26 cellular contexts compared by ENCODE assay signal in genomic region chr21:45011426-45011825, GRCh38.
DNase-seq lines count a peak whose midpoint lies in the region; ATAC-seq, FAIRE-seq and TF ChIP-seq lines count a peak whose summit lies in the region.
"Had no signal": no experiment of that assay in that cellular context is flagged by ENCODE, and none has a peak within 500 bp of the region (broad histone marks: within the 10 kb centered on the region; RNA-seq: fewer than 3 reads in every experiment).

No MANE protein-coding gene starts in this region.

- no peak for TF ChIP-seq RAD21 in HepG2 (CRISPR knock-in tag; IDR thresholded peaks at IDR 0.05)

- H2AFZ ChIP-seq in GM23248 (no peak overlapping the region), hepatocyte (no peak overlapping the region), HepG2 (ENCODE audit: low read length) (no peak overlapping the region)

- H3K79me2 ChIP-seq in GM23248 (ENCODE audit: insufficient read depth) = no peaks in the 10 kb centered on the region
- no peaks in the 10 kb centered on the region for H3K79me2 ChIP-seq in hepatocyte
- no peaks in the 10 kb centered on the region for H3K79me2 ChIP-seq in HepG2 (ENCODE audit: insufficient read depth, low read length)

- H3K9ac ChIP-seq in GM23248 = peak overlapping the region; percentile 36; the same call in 1 of the 2 replicates
- H3K9ac ChIP-seq in HepG2 (ENCODE audit: insufficient read depth, low read depth, low read length) = no peak overlapping the region

- H3K9me2 ChIP-seq in GM23248 (ENCODE audit: insufficient read depth) (no peaks in the 10 kb centered on the region), hepatocyte (replicated peaks; ENCODE audit: insufficient read depth) (no peaks in the 10 kb centered on the region)

- in situ Hi-C loops in GM23248 (cut with MboI) (no loop called here), HepG2 (cut with HindIII; ENCODE audit: extremely low pct_ligation_motif_present, low pct_unique_long_range_greater_than_20kb) (no loop called here)

- H3K4me1 ChIP-seq in GM23248 (ENCODE audit: insufficient read depth) = peaks cover 23% of the 10 kb centered on the region
- H3K4me1 ChIP-seq in hepatocyte (ENCODE audit: insufficient read depth) = peaks cover 32% of the 10 kb centered on the region
- peaks cover 92% of the 10 kb centered on the region for H3K4me1 ChIP-seq in HepG2 (ENCODE audit: insufficient read depth, low read length)
- H3K4me1 ChIP-seq: adrenal gland had no signal

- H3K4me2 ChIP-seq in GM23248 (ENCODE audit: unreplicated experiment) (no peak overlapping the region), hepatocyte (no peak overlapping the region), HepG2 (ENCODE audit: low read depth, low read length) (no peak overlapping the region)

- no peak for FAIRE-seq in HepG2 (lab: Jason Lieb, UNC)
- FAIRE-seq: D721Med, TTC549 had no signal

- POLR2A ChIA-PET in RWPE1 (lab: Yijun Ruan, JAX; ENCODE audit: low non-redundant PET) = no interaction called here
- POLR2A ChIA-PET in HepG2 (lab: Yijun Ruan, JAX) = interaction anchor here (2.0 to 7.0 kb wide), 8 partner anchors 9 to 127 kb away, joined by 6 to 141 read pairs (median 14); partner anchors contain the start of gene ADARB1

- no peak for DNase-seq in GM23248
- no peak for DNase-seq in RWPE1 (ENCODE audit: low spot score)
- DNase-seq in hepatocyte (ENCODE audit: low spot score) = no peak
- peak; percentile 47 for DNase-seq in posterior vena cava (ENCODE audit: low spot score)
- no peak for DNase-seq in stimulated activated naive CD4-positive, alpha-beta T cell treated with Interleukin-2 at 50 U/mL for 16 hours (lab: John Stamatoyannopoulos, UW)
- no peak for DNase-seq in SW480 (ENCODE audit: low spot score)
- DNase-seq in GM20000 (ENCODE audit: low spot score) = no peak
- DNase-seq in HepG2 (ENCODE audit: low spot score) = no peak
- DNase-seq: activated naive CD4-positive, alpha-beta T cell; activated T-cell treated with anti-CD3 and anti-CD28 coated beads, Interleukin-2, amount 50 U/mL, for 24 hours; brain microvascular endothelial cell; colonic mucosa; effector memory CD8-positive, alpha-beta T cell; EL; foreskin keratinocyte; hippocampal formation; NCI-H1105; NCI-H2029; NCI-H226; NCI-H748 treated with DMSO at 0.1 percent for 48 hours; SIG-M5 had no signal

- H3K27me3 ChIP-seq in GM23248 (replicated peaks; ENCODE audit: insufficient read depth) (no peaks in the 10 kb centered on the region), hepatocyte (no peaks in the 10 kb centered on the region), HepG2 (ENCODE audit: control insufficient read depth in 1 of 2, insufficient read depth in 2 of 2, low read length in 2 of 2) (peaks cover 0 to 27% of the 10 kb centered on the region in 2 experiments; a peak in 2 of 5 replicates)
- H3K27me3 ChIP-seq: adrenal gland, brain microvascular endothelial cell, foreskin keratinocyte had no signal

- H3K36me3 ChIP-seq in GM23248 (ENCODE audit: low read depth) (no peaks in the 10 kb centered on the region), hepatocyte (replicated peaks; ENCODE audit: insufficient read depth, low read depth) (no peaks in the 10 kb centered on the region), HepG2 (replicated peaks in 1 of 2; ENCODE audit: control insufficient read depth in 1 of 2, insufficient read depth in 2 of 2, low read length in 2 of 2) (no peaks in the 10 kb centered on the region)
- H3K36me3 ChIP-seq: adrenal gland, brain microvascular endothelial cell, colonic mucosa, HAP-1, transverse colon had no signal

- TF ChIP-seq CTCF in RWPE1 (conservative IDR thresholded peaks at IDR 0.05; ENCODE audit: low read depth) = no peak
- TF ChIP-seq CTCF in hepatocyte (IDR thresholded peaks at IDR 0.05; ENCODE audit: poor library complexity) = no peak
- TF ChIP-seq CTCF in GM20000 (IDR thresholded peaks at IDR 0.05; ENCODE audit: extremely low read depth, missing control alignments) = no peak
- TF ChIP-seq CTCF in HepG2 (CRISPR knock-in tag; IDR thresholded peaks at IDR 0.05) = no peak

- H3F3A ChIP-seq in GM23248 (ENCODE audit: insufficient read depth) = peaks cover 13% of the 10 kb centered on the region; the same call in 1 of the 2 replicates

- H3K9me3 ChIP-seq in GM23248 (ENCODE audit: low read depth) (no peaks in the 10 kb centered on the region), hepatocyte (ENCODE audit: low read depth) (no peaks in the 10 kb centered on the region), HepG2 (ENCODE audit: low read length) (no peaks in the 10 kb centered on the region)
- H3K9me3 ChIP-seq: adrenal gland, colonic mucosa, HAP-1, transverse colon had no signal

- no peak for ATAC-seq in HepG2
- ATAC-seq: effector memory CD8-positive, alpha-beta T cell had no signal

- H3K27ac ChIP-seq in GM23248 (no peak overlapping the region), RWPE1 (peak overlapping the region; percentile 97), hepatocyte (peak overlapping the region; percentile 95), HepG2 (ENCODE audit: extremely low read length, insufficient read depth, low read length) (no peak overlapping the region)
- H3K27ac ChIP-seq: adrenal gland, colonic mucosa, transverse colon had no signal

- no peaks in the 10 kb centered on the region for H4K20me1 ChIP-seq in GM23248 (ENCODE audit: insufficient read depth)
- no peaks in the 10 kb centered on the region for H4K20me1 ChIP-seq in hepatocyte (ENCODE audit: insufficient read depth, poor library complexity, severe bottlenecking)
- H4K20me1 ChIP-seq in HepG2 (ENCODE audit: insufficient read depth, low read length) = no peaks in the 10 kb centered on the region

- CTCF ChIA-PET in RWPE1 (lab: Yijun Ruan, JAX) = interaction anchor here (0.9 to 1.2 kb wide), 2 partner anchors 11 to 83 kb away, joined by 4 to 5 read pairs; no protein-coding TSS in a partner anchor
- CTCF ChIA-PET in HepG2 (lab: Yijun Ruan, JAX; ENCODE audit: low intra/inter-chr PET ratio, low total read pairs) = no interaction called here

- intact Hi-C loops in posterior vena cava (cut with DNase I) = no loop called here
- intact Hi-C loops in HepG2 (cut with micrococcal nuclease; ENCODE audit: unreplicated experiment) = loop anchor here (10.0 kb wide), 1 partner anchor 63 kb away; the partner anchor contains the start of gene ADARB1

- no peak overlapping the region for H3K4me3 ChIP-seq in GM23248
- no peak overlapping the region for H3K4me3 ChIP-seq in hepatocyte
- H3K4me3 ChIP-seq in HepG2 (replicated peaks in 1 of 3; ENCODE audit: insufficient read depth in 1 of 3, low read depth in 2 of 3, low read length in 3 of 3) = no peak overlapping the region
- H3K4me3 ChIP-seq: adrenal gland, colonic mucosa, HAP-1, transverse colon had no signal

- no TSS peak for BruUV-seq in HepG2 (replicated peaks; lab: Mats Ljungman, UMichigan)

- no peak for TF ChIP-seq EP300 in HepG2 (IDR thresholded peaks at IDR 0.05; ENCODE audit: low read depth in 2 of 2, low read length in 2 of 2)
- no peak for TF ChIP-seq EP300 in HepG2 (CRISPR knock-in tag; IDR thresholded peaks at IDR 0.05; ENCODE audit: borderline replicate concordance)

- WGBS in GM23248 (ENCODE audit: low coverage in 1 of 2, low lambda C conversion rate in 2 of 2, missing lambda C conversion rate in 2 of 2), 2 experiments = 94 to 95% methylated on average over 18 of the region's 18 CpGs
- 96% methylated on average over 18 of the region's 18 CpGs for WGBS in hepatocyte (ENCODE audit: low lambda C conversion rate, missing lambda C conversion rate)
- WGBS in HepG2 (ENCODE audit: low lambda C conversion rate) = 96% methylated on average over 10 of the region's 18 CpGs

- no peak for TF ChIP-seq POLR2A in HepG2 (IDR thresholded peaks at IDR 0.05; ENCODE audit: insufficient read depth in 1 of 2, low read depth in 2 of 2, low read length in 2 of 2)

TF ChIP-seq in HepG2, 621 proteins besides CTCF, POLR2A, EP300 and RAD21:
- TF ChIP-seq ZNF577 (CRISPR knock-in tag; IDR thresholded peaks at IDR 0.05; ENCODE audit: borderline replicate concordance, low read depth) (no peak), TCF12 (IDR thresholded peaks at IDR 0.05) (no peak), TCF12 (CRISPR knock-in tag; IDR thresholded peaks at IDR 0.05) (no peak), YEATS4 (CRISPR knock-in tag; IDR thresholded peaks at IDR 0.05; ENCODE audit: borderline replicate concordance) (no peak)
- TF ChIP-seq, protein P1, sequence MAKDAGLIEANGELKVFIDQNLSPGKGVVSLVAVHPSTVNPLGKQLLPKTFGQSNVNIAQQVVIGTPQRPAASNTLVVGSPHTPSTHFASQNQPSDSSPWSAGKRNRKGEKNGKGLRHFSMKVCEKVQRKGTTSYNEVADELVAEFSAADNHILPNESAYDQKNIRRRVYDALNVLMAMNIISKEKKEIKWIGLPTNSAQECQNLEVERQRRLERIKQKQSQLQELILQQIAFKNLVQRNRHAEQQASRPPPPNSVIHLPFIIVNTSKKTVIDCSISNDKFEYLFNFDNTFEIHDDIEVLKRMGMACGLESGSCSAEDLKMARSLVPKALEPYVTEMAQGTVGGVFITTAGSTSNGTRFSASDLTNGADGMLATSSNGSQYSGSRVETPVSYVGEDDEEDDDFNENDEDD (CRISPR knock-in tag; IDR thresholded peaks at IDR 0.05; ENCODE audit: borderline replicate concordance) = no peak

Comparison
In these comparisons a context has a peak if more than half of its experiments do, and no peak if none do; other contexts are left out.
1. H3K27ac ChIP-seq: peak in RWPE1 (single experiment) and hepatocyte (single experiment); none in GM23248 (single experiment) and HepG2 (single experiment).